1 cellular context compared by ENCODE assay signal in the genomic region with DNA sequence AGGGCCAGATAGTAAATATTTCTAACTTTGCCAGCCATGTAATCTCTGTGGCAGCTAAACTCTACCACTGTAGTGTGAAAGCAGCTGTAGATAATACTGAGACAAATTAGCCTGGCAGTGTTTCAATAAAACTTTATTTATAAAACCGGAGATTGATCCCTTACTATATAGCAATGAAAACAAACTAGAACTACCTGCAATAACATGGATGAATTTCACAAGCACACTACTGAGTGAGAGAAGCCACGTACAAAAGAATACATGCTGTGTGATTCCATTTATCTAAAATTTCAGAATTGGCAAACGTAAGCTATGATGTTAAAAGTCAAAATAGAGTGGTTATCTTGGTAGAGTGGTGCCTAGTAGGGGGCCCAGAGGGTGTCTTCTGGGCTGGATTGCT.
TF ChIP-seq lines count a peak whose summit lies in the region.

No MANE protein-coding gene starts in this region.

TF ChIP-seq in GM23338, 12 proteins besides CTCF, POLR2A, EP300 and RAD21:
- TF ChIP-seq NANOG (IDR thresholded peaks at IDR 0.05; ENCODE audit: borderline replicate concordance), result no peak
